ENCODE assay signal across 23 cellular contexts in the genomic region with DNA sequence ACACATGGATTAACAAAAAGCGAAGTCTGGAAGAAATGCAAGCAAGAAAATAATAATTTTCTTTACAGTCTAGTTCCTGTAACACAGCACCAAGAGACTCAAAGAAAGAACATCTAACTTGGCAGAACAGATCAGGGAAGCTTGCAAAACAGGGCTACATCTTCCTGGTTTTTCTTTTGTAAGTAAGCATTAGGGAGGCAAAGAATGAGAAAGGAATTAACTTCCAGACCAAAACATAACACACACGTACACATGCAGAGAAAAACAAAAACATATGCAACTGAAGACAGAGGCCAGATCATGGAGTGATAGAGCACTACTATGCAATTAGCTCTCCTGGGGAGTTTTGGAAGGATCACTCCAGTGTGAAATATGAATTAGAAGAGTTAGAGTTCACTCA.
A peak's percentile ranks its signal among the peaks of the same experiment; 100 is the strongest.
DNase-seq lines count a peak whose midpoint lies in the region; ATAC-seq and TF ChIP-seq lines count a peak whose summit lies in the region.
"Had no signal": no experiment of that assay in that cellular context is flagged by ENCODE, and none has a peak within 500 bp of the region (broad histone marks: within the 10 kb centered on the region; RNA-seq: fewer than 3 reads in every experiment).

No MANE protein-coding gene starts in this region.

- intact Hi-C loops in cardiac septum (cut with DNase I) = no loop called here

- DNase-seq in GM03348 (ENCODE audit: low spot score) (peak; percentile 24), fibroblast of pulmonary artery (ENCODE audit: low read depth) (peak; percentile 18), renal cortical epithelial cell (ENCODE audit: low read depth) (peak; percentile 9), cardiac septum (ENCODE audit: low spot score) (no peak), KBM-7 (no peak), NCI-H748 (lab: John Stamatoyannopoulos, UW; ENCODE audit: unreplicated experiment) (no peak)
- DNase-seq: activated CD4-positive, alpha-beta T cell treated with anti-CD3 and anti-CD28 coated beads, Interleukin-2, amount 10 ng/mL, durations not matched to agents 24 days and 14 days; activated naive CD4-positive, alpha-beta T cell treated with anti-CD3 and anti-CD28 coated beads, Interleukin-2, amount 50 U/mL, for 16 hours; AML-193; aorta; erythroblast; midbrain; NCI-H1092 treated with DMSO at 0.1 percent for 48 hours; NCI-H2029; NCI-H345; nephron progenitor cell; posterior cingulate gyrus; SIG-M5; stimulated activated CD4-positive, alpha-beta T cell treated with anti-CD3 and anti-CD28 coated beads, Interleukin-1b, Interleukin-23, amount 100 ng/mL, for 48 hours had no signal

- no peak for TF ChIP-seq CTCF in fibroblast of pulmonary artery (IDR thresholded peaks at IDR 0.05; ENCODE audit: low read length, missing control alignments)

- in situ Hi-C loops in KBM-7 (cut with MboI; ENCODE audit: low pct_unique_long_range_greater_than_20kb, low sequenced_read_pairs) = no loop called here

- ATAC-seq in SK-N-SH treated with all-trans-retinoic acid at 6 μM for 48 hours = peak; percentile 67
- no peak for ATAC-seq in GM19455 (IDR thresholded peaks at IDR 0.05; ENCODE audit: unreplicated experiment)
- ATAC-seq: left lobe of liver; stimulated activated effector memory CD8-positive, alpha-beta T cell treated with anti-CD3 and anti-CD28 coated beads, Interleukin-12 subunit alpha, Interleukin-12 subunit beta, amount 100 ng/mL, for 72 hours had no signal

- no peak overlapping the region for H3K4me3 ChIP-seq in fibroblast of pulmonary artery (replicated peaks; ENCODE audit: low read depth, low read length)

TF ChIP-seq in SK-N-SH treated with all-trans-retinoic acid at 6 μM for 48 hours, 23 proteins besides CTCF, POLR2A, EP300 and RAD21:
- no peak for TF ChIP-seq ZFP30 (CRISPR knock-in tag; IDR thresholded peaks at IDR 0.05)
- TF ChIP-seq, protein P1, sequence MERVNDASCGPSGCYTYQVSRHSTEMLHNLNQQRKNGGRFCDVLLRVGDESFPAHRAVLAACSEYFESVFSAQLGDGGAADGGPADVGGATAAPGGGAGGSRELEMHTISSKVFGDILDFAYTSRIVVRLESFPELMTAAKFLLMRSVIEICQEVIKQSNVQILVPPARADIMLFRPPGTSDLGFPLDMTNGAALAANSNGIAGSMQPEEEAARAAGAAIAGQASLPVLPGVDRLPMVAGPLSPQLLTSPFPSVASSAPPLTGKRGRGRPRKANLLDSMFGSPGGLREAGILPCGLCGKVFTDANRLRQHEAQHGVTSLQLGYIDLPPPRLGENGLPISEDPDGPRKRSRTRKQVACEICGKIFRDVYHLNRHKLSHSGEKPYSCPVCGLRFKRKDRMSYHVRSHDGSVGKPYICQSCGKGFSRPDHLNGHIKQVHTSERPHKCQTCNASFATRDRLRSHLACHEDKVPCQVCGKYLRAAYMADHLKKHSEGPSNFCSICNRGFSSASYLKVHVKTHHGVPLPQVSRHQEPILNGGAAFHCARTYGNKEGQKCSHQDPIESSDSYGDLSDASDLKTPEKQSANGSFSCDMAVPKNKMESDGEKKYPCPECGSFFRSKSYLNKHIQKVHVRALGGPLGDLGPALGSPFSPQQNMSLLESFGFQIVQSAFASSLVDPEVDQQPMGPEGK (CRISPR knock-in tag; IDR thresholded peaks at IDR 0.05; ENCODE audit: borderline replicate concordance) = no peak
- no peak for TF ChIP-seq ZC3H10 (CRISPR knock-in tag; IDR thresholded peaks at IDR 0.05)
- no peak for TF ChIP-seq PPARA (CRISPR knock-in tag; IDR thresholded peaks at IDR 0.05; ENCODE audit: borderline replicate concordance)
- TF ChIP-seq ARNTL (CRISPR knock-in tag; IDR thresholded peaks at IDR 0.05; ENCODE audit: borderline replicate concordance, low read depth) = no peak
- TF ChIP-seq ZNF8 (CRISPR knock-in tag; IDR thresholded peaks at IDR 0.05) = no peak
- TF ChIP-seq TCF4 (CRISPR knock-in tag; IDR thresholded peaks at IDR 0.05; ENCODE audit: borderline replicate concordance) = no peak
- TF ChIP-seq RARB (CRISPR knock-in tag; IDR thresholded peaks at IDR 0.05) = no peak
- no peak for TF ChIP-seq GLIS3 (CRISPR knock-in tag; IDR thresholded peaks at IDR 0.05)
- TF ChIP-seq ZNF565 (CRISPR knock-in tag; conservative IDR thresholded peaks at IDR 0.05; ENCODE audit: low read depth) = no peak
- TF ChIP-seq, protein P2, sequence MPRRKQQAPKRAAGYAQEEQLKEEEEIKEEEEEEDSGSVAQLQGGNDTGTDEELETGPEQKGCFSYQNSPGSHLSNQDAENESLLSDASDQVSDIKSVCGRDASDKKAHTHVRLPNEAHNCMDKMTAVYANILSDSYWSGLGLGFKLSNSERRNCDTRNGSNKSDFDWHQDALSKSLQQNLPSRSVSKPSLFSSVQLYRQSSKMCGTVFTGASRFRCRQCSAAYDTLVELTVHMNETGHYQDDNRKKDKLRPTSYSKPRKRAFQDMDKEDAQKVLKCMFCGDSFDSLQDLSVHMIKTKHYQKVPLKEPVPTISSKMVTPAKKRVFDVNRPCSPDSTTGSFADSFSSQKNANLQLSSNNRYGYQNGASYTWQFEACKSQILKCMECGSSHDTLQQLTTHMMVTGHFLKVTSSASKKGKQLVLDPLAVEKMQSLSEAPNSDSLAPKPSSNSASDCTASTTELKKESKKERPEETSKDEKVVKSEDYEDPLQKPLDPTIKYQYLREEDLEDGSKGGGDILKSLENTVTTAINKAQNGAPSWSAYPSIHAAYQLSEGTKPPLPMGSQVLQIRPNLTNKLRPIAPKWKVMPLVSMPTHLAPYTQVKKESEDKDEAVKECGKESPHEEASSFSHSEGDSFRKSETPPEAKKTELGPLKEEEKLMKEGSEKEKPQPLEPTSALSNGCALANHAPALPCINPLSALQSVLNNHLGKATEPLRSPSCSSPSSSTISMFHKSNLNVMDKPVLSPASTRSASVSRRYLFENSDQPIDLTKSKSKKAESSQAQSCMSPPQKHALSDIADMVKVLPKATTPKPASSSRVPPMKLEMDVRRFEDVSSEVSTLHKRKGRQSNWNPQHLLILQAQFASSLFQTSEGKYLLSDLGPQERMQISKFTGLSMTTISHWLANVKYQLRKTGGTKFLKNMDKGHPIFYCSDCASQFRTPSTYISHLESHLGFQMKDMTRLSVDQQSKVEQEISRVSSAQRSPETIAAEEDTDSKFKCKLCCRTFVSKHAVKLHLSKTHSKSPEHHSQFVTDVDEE (CRISPR knock-in tag; IDR thresholded peaks at IDR 0.05) = no peak
- TF ChIP-seq TOX (CRISPR knock-in tag; IDR thresholded peaks at IDR 0.05; ENCODE audit: borderline replicate concordance) = no peak
- no peak for TF ChIP-seq OSR1 (CRISPR knock-in tag; IDR thresholded peaks at IDR 0.05)
- TF ChIP-seq, protein P3, sequence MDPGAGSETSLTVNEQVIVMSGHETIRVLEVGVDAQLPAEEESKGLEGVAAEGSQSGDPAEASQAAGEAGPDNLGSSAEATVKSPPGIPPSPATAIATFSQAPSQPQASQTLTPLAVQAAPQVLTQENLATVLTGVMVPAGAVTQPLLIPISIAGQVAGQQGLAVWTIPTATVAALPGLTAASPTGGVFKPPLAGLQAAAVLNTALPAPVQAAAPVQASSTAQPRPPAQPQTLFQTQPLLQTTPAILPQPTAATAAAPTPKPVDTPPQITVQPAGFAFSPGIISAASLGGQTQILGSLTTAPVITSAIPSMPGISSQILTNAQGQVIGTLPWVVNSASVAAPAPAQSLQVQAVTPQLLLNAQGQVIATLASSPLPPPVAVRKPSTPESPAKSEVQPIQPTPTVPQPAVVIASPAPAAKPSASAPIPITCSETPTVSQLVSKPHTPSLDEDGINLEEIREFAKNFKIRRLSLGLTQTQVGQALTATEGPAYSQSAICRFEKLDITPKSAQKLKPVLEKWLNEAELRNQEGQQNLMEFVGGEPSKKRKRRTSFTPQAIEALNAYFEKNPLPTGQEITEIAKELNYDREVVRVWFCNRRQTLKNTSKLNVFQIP (CRISPR knock-in tag; IDR thresholded peaks at IDR 0.05; ENCODE audit: borderline replicate concordance, low read depth) = no peak

Comparison
In these comparisons a context has a peak if more than half of its experiments do, and no peak if none do; other contexts are left out.
1. DNase-seq: peak in GM03348 (single experiment), fibroblast of pulmonary artery (single experiment) and renal cortical epithelial cell (single experiment); none in cardiac septum (single experiment), KBM-7 (single experiment) and NCI-H748 (single experiment).